ENCODE assay signal across 10 cellular contexts in genomic region chr9:124122813-124123462, GRCh38.
A peak's percentile ranks its signal among the peaks of the same experiment; 100 is the strongest.
DNase-seq lines count a peak whose midpoint lies in the region; ATAC-seq and TF ChIP-seq lines count a peak whose summit lies in the region.
"Had no signal": no experiment of that assay in that cellular context is flagged by ENCODE, and none has a peak within 500 bp of the region (broad histone marks: within the 10 kb centered on the region; RNA-seq: fewer than 3 reads in every experiment).

No MANE protein-coding gene starts in this region.

- H3K27ac ChIP-seq in RWPE1: no peak overlapping the region

- DNase-seq in AG08395 (ENCODE audit: low spot score): peak; percentile 55
- DNase-seq in RWPE1 (ENCODE audit: low spot score): no peak
- peak; percentile 23 for DNase-seq in glomerular visceral epithelial cell (ENCODE audit: extremely low spot score)
- DNase-seq in SKM-1 (lab: John Stamatoyannopoulos, UW; ENCODE audit: unreplicated experiment): no peak
- no peak for DNase-seq in NCI-H1105 (lab: John Stamatoyannopoulos, UW)
- DNase-seq: activated T-cell treated with anti-CD3 and anti-CD28 coated beads, Interleukin-2, amount 50 U/mL, for 24 hours; effector memory CD8-positive, alpha-beta T cell had no signal

- TF ChIP-seq CTCF in GM12875 (IDR thresholded peaks at IDR 0.05; ENCODE audit: borderline replicate concordance, insufficient read depth, low read depth, low read length): peak; percentile 60; the same call in 1 of the 2 replicates
- TF ChIP-seq CTCF in RWPE1 (conservative IDR thresholded peaks at IDR 0.05; ENCODE audit: low read depth): peak; percentile 19; the same call in 1 of the 2 replicates

- H3K4me3 ChIP-seq in GM12875 (ENCODE audit: low read depth, low read length): no peak overlapping the region

- ATAC-seq in GM21447 (IDR thresholded peaks at IDR 0.05; ENCODE audit: unreplicated experiment): no peak
- ATAC-seq in HG03135 (IDR thresholded peaks at IDR 0.05; ENCODE audit: unreplicated experiment): no peak
- ATAC-seq: effector memory CD8-positive, alpha-beta T cell had no signal

- POLR2A ChIA-PET in RWPE1 (lab: Yijun Ruan, JAX; ENCODE audit: low non-redundant PET): no interaction called here

- CTCF ChIA-PET in RWPE1 (lab: Yijun Ruan, JAX): interaction anchor here (0.5 to 0.7 kb wide), 3 partner anchors 186 to 848 kb away, joined by 3 to 4 read pairs (median 3); no protein-coding TSS in a partner anchor

Comparison
In these comparisons a context has a peak if more than half of its experiments do, and no peak if none do; other contexts are left out.
1. DNase-seq: peak in AG08395 (single experiment) and glomerular visceral epithelial cell (single experiment); none in RWPE1 (single experiment), SKM-1 (single experiment) and NCI-H1105 (single experiment).